ENCODE assay signal across 17 cellular contexts in the genomic region with DNA sequence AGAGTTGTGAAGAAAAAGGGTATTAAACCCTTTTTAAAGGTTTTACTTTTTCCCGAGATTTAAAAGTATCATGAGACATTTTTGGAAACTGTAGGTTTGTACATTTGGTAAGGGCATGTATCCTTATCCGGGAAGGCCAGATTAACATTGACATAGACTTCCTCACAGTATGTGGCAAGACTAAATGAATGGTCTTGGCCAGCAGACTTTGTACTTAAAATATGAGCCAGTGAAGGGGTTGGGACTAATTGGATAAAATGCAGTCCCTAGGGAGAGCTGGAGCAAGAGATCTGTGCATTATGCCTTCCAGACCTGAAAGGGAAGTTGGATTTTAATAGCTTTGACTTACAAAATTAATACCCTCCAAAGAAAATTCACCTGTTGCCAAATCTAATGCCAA.
DNase-seq lines count a peak whose midpoint lies in the region; ATAC-seq and TF ChIP-seq lines count a peak whose summit lies in the region.
"Had no signal": no experiment of that assay in that cellular context is flagged by ENCODE, and none has a peak within 500 bp of the region (broad histone marks: within the 10 kb centered on the region; RNA-seq: fewer than 3 reads in every experiment).

No MANE protein-coding gene starts in this region.

- in situ Hi-C loops in transverse colon (cut with MboI; ENCODE audit: low pct_ligation_motif_present in 1 of 4, low pct_unique_long_range_greater_than_20kb in 1 of 4, low sequenced_read_pairs in 3 of 4), result no loop called here

- TF ChIP-seq POLR2A in transverse colon (IDR thresholded peaks at IDR 0.05), result no peak

- DNase-seq in NCI-H1105 treated with DMSO at 0.1 percent for 48 hours (lab: John Stamatoyannopoulos, UW) (peak; percentile 2), NCI-H1105 (lab: John Stamatoyannopoulos, UW) (no peak), cardiac fibroblast (ENCODE audit: low read depth in 2 of 2) (peak; percentile 58 to 79), right cardiac atrium (no peak), transverse colon (no peak), upper lobe of right lung (no peak), NCI-H1930 (lab: John Stamatoyannopoulos, UW) (no peak), activated gamma-delta T cell treated with Interleukin-2 at 50 U/mL for 16 hours (no peak)
- DNase-seq: activated CD4-positive, alpha-beta T cell treated with anti-CD3 and anti-CD28 coated beads, Interleukin-2, amount 10 ng/mL, durations not matched to agents 7 days and 5 days; activated T-cell treated with anti-CD3 and anti-CD28 coated beads for 4 hours; CD8-positive, alpha-beta T cell; central memory CD4-positive, alpha-beta T cell; effector memory CD4-positive, alpha-beta T cell; NCI-H2227 treated with DMSO at 0.1 percent for 48 hours; thyroid gland had no signal

- H3K4me3 ChIP-seq in cardiac fibroblast (replicated peaks in 1 of 2; ENCODE audit: low read depth in 2 of 2, low read length in 2 of 2), result no peak overlapping the region
- no peak overlapping the region for H3K4me3 ChIP-seq in right cardiac atrium (ENCODE audit: low read length)
- H3K4me3 ChIP-seq in transverse colon, result no peak overlapping the region
- no peak overlapping the region for H3K4me3 ChIP-seq in upper lobe of right lung
- H3K4me3 ChIP-seq: thyroid gland had no signal

- H3K27me3 ChIP-seq in right cardiac atrium (ENCODE audit: control insufficient read depth, insufficient read depth), result no peaks in the 10 kb centered on the region
- H3K27me3 ChIP-seq in transverse colon, result no peaks in the 10 kb centered on the region
- no peaks in the 10 kb centered on the region for H3K27me3 ChIP-seq in upper lobe of right lung
- H3K27me3 ChIP-seq: thyroid gland had no signal

- TF ChIP-seq CTCF in cardiac fibroblast (IDR thresholded peaks at IDR 0.05; ENCODE audit: low read depth, low read length) (no peak), transverse colon (IDR thresholded peaks at IDR 0.05) (no peak), upper lobe of right lung (IDR thresholded peaks at IDR 0.05) (no peak)

- peaks cover 2% of the 10 kb centered on the region for H3K4me1 ChIP-seq in right cardiac atrium (ENCODE audit: control insufficient read depth, insufficient read depth, low read length)
- peaks cover 0 to 5% (median 0%) of the 10 kb centered on the region in 4 donors for H3K4me1 ChIP-seq in transverse colon
- H3K4me1 ChIP-seq in upper lobe of right lung, result no peaks in the 10 kb centered on the region
- H3K4me1 ChIP-seq: thyroid gland had no signal

- WGBS in right cardiac atrium, result 63% methylated on average over 2 of the region's 2 CpGs
- WGBS in transverse colon (ENCODE audit: low coverage in 1 of 2), 2 donors, result 74 to 85% methylated on average over 2 of the region's 2 CpGs

- ATAC-seq in right cardiac atrium, result peak; percentile 86 to 94
- ATAC-seq in upper lobe of right lung, result no peak
- ATAC-seq: CD8-positive, alpha-beta T cell; HCT116 had no signal

- no peak for TF ChIP-seq EP300 in transverse colon (IDR thresholded peaks at IDR 0.05; ENCODE audit: low read depth)

- H3K27ac ChIP-seq in right cardiac atrium (ENCODE audit: low read length), result no peak overlapping the region
- peak overlapping the region; percentile 3 to 58 (median 44) for H3K27ac ChIP-seq in transverse colon
- H3K27ac ChIP-seq in upper lobe of right lung, result no peak overlapping the region
- H3K27ac ChIP-seq: KMS-11, thyroid gland had no signal

- H3K36me3 ChIP-seq in transverse colon (no peaks in the 10 kb centered on the region), upper lobe of right lung (no peaks in the 10 kb centered on the region)
- H3K36me3 ChIP-seq: thyroid gland had no signal

- intact Hi-C loops in right cardiac atrium (cut with DNase I) (no loop called here), transverse colon (cut with DNase I; ENCODE audit: low total_unique reads) (no loop called here), upper lobe of right lung (cut with DNase I) (no loop called here)

- no peaks in the 10 kb centered on the region for H3K9me3 ChIP-seq in right cardiac atrium (ENCODE audit: control insufficient read depth, low read length)
- H3K9me3 ChIP-seq in transverse colon, result no peaks in the 10 kb centered on the region
- no peaks in the 10 kb centered on the region for H3K9me3 ChIP-seq in upper lobe of right lung
- H3K9me3 ChIP-seq: thyroid gland had no signal

Comparison
In these comparisons a context has a peak if more than half of its experiments do, and no peak if none do; other contexts are left out.
1. DNase-seq: peak in NCI-H1105 treated with DMSO at 0.1 percent for 48 hours (single experiment) and cardiac fibroblast (2 of 2); none in NCI-H1105 (single experiment), right cardiac atrium (0 of 3), transverse colon (single experiment), upper lobe of right lung (single experiment), NCI-H1930 (0 of 2) and activated gamma-delta T cell treated with Interleukin-2 at 50 U/mL for 16 hours (single experiment).
2. H3K27ac ChIP-seq: peak in transverse colon (4 of 4); none in right cardiac atrium (single experiment) and upper lobe of right lung (single experiment).